ENCODE assay signal across 8 cellular contexts in the genomic region with DNA sequence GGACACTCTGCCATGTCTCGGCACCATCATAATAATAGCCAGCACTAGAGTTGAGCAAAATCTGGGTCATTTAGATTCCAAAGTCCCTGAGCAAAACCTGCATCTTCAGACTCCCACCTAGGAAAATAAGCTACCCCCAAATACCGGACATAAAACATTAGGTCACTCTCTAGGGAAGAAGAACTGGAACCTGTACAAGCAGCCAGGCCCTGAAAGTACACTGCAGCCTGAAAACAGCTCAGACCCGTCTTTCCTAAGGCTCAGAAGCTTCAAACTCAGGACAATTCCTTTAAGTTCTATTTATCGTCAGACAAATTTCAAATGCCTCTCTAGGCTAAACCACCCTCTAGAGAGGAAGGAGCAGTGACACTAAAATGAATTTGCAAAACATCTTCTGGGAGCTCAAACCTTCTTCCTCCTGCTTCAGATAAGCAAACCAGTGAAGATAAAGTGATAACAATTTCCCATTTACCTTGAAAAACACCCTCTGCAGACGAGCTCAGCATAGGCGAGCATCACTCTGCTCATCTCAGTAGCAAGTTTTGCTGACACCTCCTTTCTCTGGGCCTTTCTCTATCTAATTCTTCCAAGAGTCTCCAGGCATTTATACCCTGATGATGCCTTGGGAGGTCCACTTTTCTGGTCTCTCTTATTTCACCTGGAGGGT. TPM values are rescaled to one million over a fixed set of nuclear protein-coding genes. Genes with fewer than 3 reads are reported as not detected.
A peak's percentile ranks its signal among the peaks of the same experiment; 100 is the strongest.
DNase-seq lines count a peak whose midpoint lies in the region; ATAC-seq, FAIRE-seq and TF ChIP-seq lines count a peak whose summit lies in the region.

No MANE protein-coding gene starts in this region.

- TF ChIP-seq CTCF in K562 (IDR thresholded peaks at IDR 0.05 in 2 of 3, conservative IDR thresholded peaks at IDR 0.05 in 1 of 3; ENCODE audit: insufficient read depth in 2 of 3, low read depth in 1 of 3, low read length in 3 of 3): no peak

- H3K9ac ChIP-seq in K562 (ENCODE audit: insufficient read depth in 1 of 2, low read depth in 2 of 2, low read length in 2 of 2): no peak overlapping the region

- intact Hi-C loops in K562 (cut with micrococcal nuclease): no loop called here

- peak overlapping the region; percentile 42 to 77 for H3K27ac Mint-ChIP-seq in natural killer cell treated with Interleukin-12 subunit alpha and Interleukin-12 subunit beta and Interleukin-15 and Interleukin-18, amount 100 ng/mL, for 72 hours

- FAIRE-seq in K562 (lab: Jason Lieb, UNC): no peak

- H3K27me3 ChIP-seq in K562 (ENCODE audit: control insufficient read depth in 2 of 2, insufficient read depth in 2 of 2, low read length in 2 of 2): no peaks in the 10 kb centered on the region; a peak in 1 of 5 replicates

- no peaks in the 10 kb centered on the region for H3K36me3 ChIP-seq in K562 (ENCODE audit: control insufficient read depth, insufficient read depth, low read length)

- H4K20me1 ChIP-seq in K562 (replicated peaks; ENCODE audit: control insufficient read depth, insufficient read depth, low read length): no peaks in the 10 kb centered on the region

- H3K27ac ChIP-seq in K562 (ENCODE audit: extremely low read depth, low read depth, low read length): no peak overlapping the region

- no peak overlapping the region for H2AFZ ChIP-seq in K562 (ENCODE audit: low read depth, low read length)

- no peaks in the 10 kb centered on the region for H3K9me1 ChIP-seq in K562 (ENCODE audit: control insufficient read depth, insufficient read depth, low read length)

- H3K4me3 Mint-ChIP-seq in natural killer cell treated with Interleukin-12 subunit alpha and Interleukin-12 subunit beta and Interleukin-15 and Interleukin-18, amount 100 ng/mL, for 72 hours: peak overlapping the region; percentile 75

- TF ChIP-seq EP300 in K562 (IDR thresholded peaks at IDR 0.05; ENCODE audit: low read length): peak; percentile 44; the same call in 1 of the 2 replicates

- no peaks in the 10 kb centered on the region for H3K27me3 Mint-ChIP-seq in natural killer cell treated with Interleukin-12 subunit alpha and Interleukin-12 subunit beta and Interleukin-15 and Interleukin-18, amount 100 ng/mL, for 72 hours

- in situ Hi-C loops in G401 (cut with HindIII; ENCODE audit: low sequenced_read_pairs) (no loop called here), K562 (cut with MboI) (no loop called here)

- peak; percentile 53 for DNase-seq in G401 (ENCODE audit: low spot score)
- no peak for DNase-seq in K562 (ENCODE audit: extremely low read depth in 1 of 4, low spot score in 3 of 4)
- no peak for DNase-seq in natural killer cell treated with Interleukin-12 subunit alpha and Interleukin-12 subunit beta and Interleukin-15 and Interleukin-18, amount 100 ng/mL, for 72 hours (ENCODE audit: low spot score)
- DNase-seq in NOMO-1 (lab: John Stamatoyannopoulos, UW; ENCODE audit: unreplicated experiment in 2 of 2): no peak
- DNase-seq in NCI-H2196 (lab: John Stamatoyannopoulos, UW; ENCODE audit: unreplicated experiment): no peak
- DNase-seq in medulla oblongata (ENCODE audit: extremely low spot score): no peak
- no peak for DNase-seq in NCI-H1417 (lab: John Stamatoyannopoulos, UW)

- CTCF ChIA-PET in K562 (lab: Yijun Ruan, JAX; ENCODE audit: low intra/inter-chr PET ratio): no interaction called here

- no TSS peak for BruUV-seq in K562 (replicated peaks; lab: Mats Ljungman, UMichigan)

- H3K9me3 ChIP-seq in K562 (replicated peaks; ENCODE audit: control insufficient read depth, insufficient read depth, low read depth, low read length): no peaks in the 10 kb centered on the region

- no peaks in the 10 kb centered on the region for H3K9me3 Mint-ChIP-seq in natural killer cell treated with Interleukin-12 subunit alpha and Interleukin-12 subunit beta and Interleukin-15 and Interleukin-18, amount 100 ng/mL, for 72 hours

- H3K4me2 ChIP-seq in K562 (ENCODE audit: insufficient read depth, low read length): no peak overlapping the region

- H3K36me3 Mint-ChIP-seq in natural killer cell treated with Interleukin-12 subunit alpha and Interleukin-12 subunit beta and Interleukin-15 and Interleukin-18, amount 100 ng/mL, for 72 hours: peaks cover 10% of the 10 kb centered on the region

- H3K4me1 ChIP-seq in K562 (replicated peaks in 1 of 2; ENCODE audit: control insufficient read depth in 2 of 2, insufficient read depth in 2 of 2, low read length in 2 of 2): peaks cover 8 to 33% of the 10 kb centered on the region in 2 experiments; a peak in 4 of 5 replicates

- H3K79me2 ChIP-seq in K562 (ENCODE audit: control insufficient read depth, insufficient read depth, low read length): no peaks in the 10 kb centered on the region

- no peak for TF ChIP-seq RAD21 in K562 (CRISPR knock-in tag; conservative IDR thresholded peaks at IDR 0.05 in 1 of 2, IDR thresholded peaks at IDR 0.05 in 1 of 2)

- peak; percentile 8 for ATAC-seq in HG02885 (IDR thresholded peaks at IDR 0.05; ENCODE audit: poor library complexity, unreplicated experiment)
- no peak for ATAC-seq in K562
- no peak for ATAC-seq in natural killer cell treated with Interleukin-12 subunit alpha and Interleukin-12 subunit beta and Interleukin-15 and Interleukin-18, amount 100 ng/mL, for 72 hours

- POLR2A ChIA-PET in K562 (lab: Yijun Ruan, JAX): interaction anchor here (0.6 to 1.3 kb wide), 3 partner anchors 14 to 36 kb away, joined by 3 to 5 read pairs (median 3); no protein-coding TSS in a partner anchor

- 21% methylated on average over 6 of the region's 6 CpGs for whole genome bisulfite sequencing in K562 (ENCODE audit: insufficient coverage, low coverage, missing lambda C conversion rate)

- H3K4me3 ChIP-seq in K562: no peak overlapping the region

- TF ChIP-seq POLR2A in K562 (conservative IDR thresholded peaks at IDR 0.05): no peak

- peaks cover 60 to 74% of the 10 kb centered on the region in 2 donors for H3K4me1 Mint-ChIP-seq in natural killer cell treated with Interleukin-12 subunit alpha and Interleukin-12 subunit beta and Interleukin-15 and Interleukin-18, amount 100 ng/mL, for 72 hours (ENCODE audit: low read depth in 2 of 2)

TF ChIP-seq in K562, 482 proteins besides CTCF, POLR2A, EP300 and RAD21:
- TF ChIP-seq CCNT2 (IDR thresholded peaks at IDR 0.05; ENCODE audit: borderline replicate concordance, extremely low read depth, insufficient read length, low read depth, low read length) (peak; percentile 26), ZNF316 (IDR thresholded peaks at IDR 0.05) (peak; percentile 80), C11orf30 (IDR thresholded peaks at IDR 0.05; ENCODE audit: low read depth) (peak; percentile 75), ZNF324 (CRISPR knock-in tag; IDR thresholded peaks at IDR 0.05) (no peak), EHMT2 (IDR thresholded peaks at IDR 0.05) (no peak), MAFG (tag; conservative IDR thresholded peaks at IDR 0.05) (peak; percentile 78), ZEB2 (IDR thresholded peaks at IDR 0.05) (0 out of 2 replicates have a peak, but pooled peaks have one; percentile 34), TAF7 (tag; IDR thresholded peaks at IDR 0.05) (0 out of 2 replicates have a peak, but pooled peaks have one; percentile 22), MAFF (IDR thresholded peaks at IDR 0.05; ENCODE audit: low read length) (peak; percentile 41; the same call in 1 of the 2 replicates), CTBP1 (IDR thresholded peaks at IDR 0.05; ENCODE audit: borderline replicate concordance) (peak; percentile 84; the same call in 1 of the 2 replicates), NCOR1 (IDR thresholded peaks at IDR 0.05) (no peak), RCOR1 (IDR thresholded peaks at IDR 0.05; ENCODE audit: borderline replicate concordance in 1 of 2, low read depth in 2 of 2, low read length in 2 of 2) (peak in 1 of 2 experiments; percentile 61; a peak in 2 of 4 replicates)

RNA-seq across cellular contexts. Expression of a gene that starts 34.0 kb away (rescaled TPM):
- total RNA-seq in G401 (2014; rRNA removed; shearing (Covaris generic)): 0.17 and 0.55 TPM in 2 replicates
- total RNA-seq in K562 (2011; cell fraction: chromatin; rRNA removed; ENCODE audit: low replicate concordance): 0.86 and 1.3 TPM in 2 replicates
- 1.3 TPM in 2 replicates for total RNA-seq in K562 (2011; cell fraction: nucleolus; rRNA removed)
- total RNA-seq in K562 (2011; cell fraction: nucleoplasm; rRNA removed): 0.88 and 1.6 TPM in 2 replicates
- 0.36 and 0.65 TPM in 2 replicates for total RNA-seq in K562 (2014; rRNA removed)
- 0.38 and 0.44 TPM in 2 replicates for total RNA-seq in K562 (2014; rRNA removed; fragmentation: Illumina TruSeq; extraction: Trizol)
- total RNA-seq in K562 (2015; rRNA removed; fragmentation: Illumina TruSeq; extraction: Trizol): 0.43 and 0.53 TPM in 2 replicates
- 1.0 and 1.1 TPM in 2 replicates for total RNA-seq in K562 (2021)
- polyA plus RNA-seq in K562 (2011; rRNA removed): 0.11 and 0.24 TPM in 2 replicates
- polyA plus RNA-seq in K562 (2011; cell fraction: cytosol; rRNA removed): 0.03 and 0.39 TPM in 2 replicates
- 0.17 and 0.57 TPM in 2 replicates for polyA plus RNA-seq in K562 (2011; cell fraction: nucleus; rRNA removed)
- 0.65 and 1.00 TPM in 2 replicates for polyA plus RNA-seq in K562 (2012)
- polyA plus RNA-seq in K562 (2014; fragmentation: Illumina TruSeq; extraction: Trizol): 0.58 TPM in 2 replicates
- under 1 TPM; 0.11 to 0.24 TPM for polyA plus RNA-seq in K562 (2014; fragmentation: Nextera tagmentation; extraction: Ambion mirVana)
- polyA plus RNA-seq in K562 (2014; rRNA removed): 0.30 and 0.89 TPM in 2 replicates
- polyA minus RNA-seq in K562 (2011; rRNA and poly(A)+ RNA removed): 0.12 and 0.67 TPM in 2 replicates
- polyA minus RNA-seq in K562 (2011; cell fraction: cytosol; rRNA and poly(A)+ RNA removed): 0.57 TPM in 1 of 2 replicates, not detected in the other
- 0.27 TPM in 1 of 2 replicates, not detected in the other for polyA minus RNA-seq in K562 (2011; cell fraction: nucleus; rRNA and poly(A)+ RNA removed)
- 100 to 1,000 TPM; 358 to 384 TPM for total RNA-seq in natural killer cell treated with Interleukin-12 subunit alpha and Interleukin-12 subunit beta and Interleukin-15 and Interleukin-18, amount 100 ng/mL, for 72 hours

Comparison
In these comparisons a context has a peak if more than half of its experiments do, and no peak if none do; other contexts are left out.
1. RNA of a gene that starts 34.0 kb away (total RNA-seq): 358 to 384 TPM in natural killer cell treated with Interleukin-12 subunit alpha and Interleukin-12 subunit beta and Interleukin-15 and Interleukin-18, amount 100 ng/mL, for 72 hours; 0.36 to 1.6 TPM in K562 and 0.17 to 0.55 TPM in G401; every median in the first group is over 100 times any median in the second.